ENCODE assay signal across 8 cellular contexts in the genomic region with DNA sequence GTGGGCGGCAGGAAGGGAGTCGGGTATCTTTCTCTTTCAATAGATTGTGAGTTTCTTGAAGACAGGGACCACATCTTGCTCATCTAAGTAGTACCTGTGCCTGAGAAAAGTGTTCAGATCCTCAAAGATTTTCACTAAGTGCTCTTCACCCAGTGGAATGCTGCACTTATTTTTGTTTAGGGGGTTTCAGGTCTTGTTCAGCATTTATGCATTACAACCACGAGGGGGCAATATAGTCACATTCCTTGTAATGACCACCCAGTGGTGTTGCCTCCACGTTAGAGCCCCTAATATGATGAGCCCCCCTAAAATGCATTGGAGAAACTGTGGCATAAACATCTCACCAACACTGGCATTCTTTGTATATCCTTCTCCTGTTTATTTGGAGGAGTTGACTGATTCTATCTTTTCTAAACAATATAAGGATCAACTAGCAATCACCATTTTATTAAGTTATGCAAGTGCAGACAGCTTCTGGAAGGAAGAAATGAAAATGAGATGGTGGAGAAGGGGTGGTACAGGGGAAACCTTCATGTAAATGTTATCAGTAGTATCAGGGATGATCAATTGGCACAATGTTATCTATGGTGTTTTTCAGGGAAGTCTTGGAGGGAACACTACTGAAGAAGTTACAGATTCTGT. TPM values are rescaled to one million over a fixed set of nuclear protein-coding genes. Genes with fewer than 3 reads are reported as not detected.
DNase-seq lines count a peak whose midpoint lies in the region; ATAC-seq and TF ChIP-seq lines count a peak whose summit lies in the region.

No MANE protein-coding gene starts in this region.

- TF ChIP-seq POLR2A in upper lobe of left lung (IDR thresholded peaks at IDR 0.05), result no peak

- H3K36me3 Mint-ChIP-seq in activated T-cell treated with anti-CD3 and anti-CD28 coated beads, Interleukin-2, amount 50 U/mL, for 72 hours (ENCODE audit: insufficient read depth in 2 of 2), result no peaks in the 10 kb centered on the region

- H3K4me3 ChIP-seq in upper lobe of left lung, result no peak overlapping the region

- ATAC-seq in activated T-cell treated with anti-CD3 and anti-CD28 coated beads, Interleukin-2, amount 50 U/mL, for 72 hours (replicated peaks in 1 of 2), result peak; percentile 39 to 53
- ATAC-seq in upper lobe of left lung (ENCODE audit: low FRiP score in 2 of 2) (peak in 1 of 2 donors; percentile 43), HG02678 (IDR thresholded peaks at IDR 0.05; ENCODE audit: unreplicated experiment) (no peak)

- TF ChIP-seq CTCF in upper lobe of left lung (IDR thresholded peaks at IDR 0.05), result peak; percentile 61 to 78 (median 64)

- no peaks in the 10 kb centered on the region for H3K9me3 ChIP-seq in upper lobe of left lung

- no peak overlapping the region for H3K27ac Mint-ChIP-seq in activated T-cell treated with anti-CD3 and anti-CD28 coated beads, Interleukin-2, amount 50 U/mL, for 72 hours

- 41 to 45% methylated on average over 4 of the region's 4 CpGs for WGBS in upper lobe of left lung, 2 donors

- H3K4me3 Mint-ChIP-seq in activated T-cell treated with anti-CD3 and anti-CD28 coated beads, Interleukin-2, amount 50 U/mL, for 72 hours, result no peak overlapping the region

- H3K27ac ChIP-seq in upper lobe of left lung, result peak overlapping the region; percentile 71 to 98 (median 90)

- H3K27me3 ChIP-seq in upper lobe of left lung, result no peaks in the 10 kb centered on the region

- H3K4me1 ChIP-seq in upper lobe of left lung, result peaks cover 24 to 34% (median 31%) of the 10 kb centered on the region in 4 donors

- DNase-seq in activated T-cell treated with anti-CD3 and anti-CD28 coated beads, Interleukin-2, amount 50 U/mL, for 72 hours, result peak; percentile 12 to 34
- DNase-seq in activated T-cell treated with anti-CD3 and anti-CD28 coated beads, Interleukin-2, amount 50 U/mL, for 48 hours, result no peak
- DNase-seq in NCI-H1092 (lab: John Stamatoyannopoulos, UW) (peak; percentile 29), astrocyte of the hippocampus (ENCODE audit: low read depth, low spot score) (peak; percentile 66), kidney tubule cell (ENCODE audit: low spot score) (peak; percentile 56), upper lobe of left lung (no peak), OCI-M2 (lab: John Stamatoyannopoulos, UW; ENCODE audit: unreplicated experiment) (no peak)

- H3K27me3 Mint-ChIP-seq in activated T-cell treated with anti-CD3 and anti-CD28 coated beads, Interleukin-2, amount 50 U/mL, for 72 hours (ENCODE audit: low read depth), result peaks cover 49% of the 10 kb centered on the region

- peaks cover 17% of the 10 kb centered on the region for H3K4me1 Mint-ChIP-seq in activated T-cell treated with anti-CD3 and anti-CD28 coated beads, Interleukin-2, amount 50 U/mL, for 72 hours (ENCODE audit: low read depth)

- TF ChIP-seq EP300 in upper lobe of left lung (IDR thresholded peaks at IDR 0.05), result no peak

- no peaks in the 10 kb centered on the region for H3K9me3 Mint-ChIP-seq in activated T-cell treated with anti-CD3 and anti-CD28 coated beads, Interleukin-2, amount 50 U/mL, for 72 hours

- no peaks in the 10 kb centered on the region for H3K36me3 ChIP-seq in upper lobe of left lung

RNA-seq across cellular contexts. Expression of a gene that starts 3.1 kb away (rescaled TPM):
- under 1 TPM; 0.53 to 0.69 TPM for total RNA-seq in activated T-cell treated with anti-CD3 and anti-CD28 coated beads, Interleukin-2, amount 50 U/mL, for 72 hours
- 100 to 1,000 TPM in 5 of 6 donors, 10 to 100 TPM in 1; 48.2 to 217 (median 159) TPM for total RNA-seq in upper lobe of left lung

Comparison
In these comparisons a context has a peak if more than half of its experiments do, and no peak if none do; other contexts are left out.
1. DNase-seq: peak in activated T-cell treated with anti-CD3 and anti-CD28 coated beads, Interleukin-2, amount 50 U/mL, for 72 hours (2 of 2), NCI-H1092 (single experiment), astrocyte of the hippocampus (single experiment) and kidney tubule cell (single experiment); none in activated T-cell treated with anti-CD3 and anti-CD28 coated beads, Interleukin-2, amount 50 U/mL, for 48 hours (0 of 2), upper lobe of left lung (0 of 2) and OCI-M2 (single experiment).
2. RNA of a gene that starts 3.1 kb away (total RNA-seq): 48.2 to 217 TPM in upper lobe of left lung; 0.53 to 0.69 TPM in activated T-cell treated with anti-CD3 and anti-CD28 coated beads, Interleukin-2, amount 50 U/mL, for 72 hours; every median in the first group is over 10 times any median in the second.